ENCODE assay signal across 19 cellular contexts in genomic region chr14:89678715-89679220, GRCh38.
"Had no signal": no experiment of that assay in that cellular context is flagged by ENCODE, and none has a peak within 500 bp of the region (broad histone marks: within the 10 kb centered on the region; RNA-seq: fewer than 3 reads in every experiment).

No MANE protein-coding gene starts in this region.

- ATAC-seq: gastroesophageal sphincter, left lobe of liver, pancreas, psoas muscle, right cardiac atrium, WTC11 had no signal

- H3K9me3 Mint-ChIP-seq: stimulated activated naive CD8-positive, alpha-beta T cell treated with anti-CD3 and anti-CD28 coated beads, Interleukin-15, Interleukin-2, amounts not matched to agents 100 ng/mL and 50 ng/mL, for 24 hours had no signal

- H3K27ac ChIP-seq: gastroesophageal sphincter, pancreas, psoas muscle, thyroid gland had no signal

- H3K36me3 ChIP-seq: gastroesophageal sphincter, pancreas, thyroid gland had no signal

- H3K4me1 ChIP-seq: gastroesophageal sphincter, pancreas, psoas muscle, thyroid gland had no signal

- H3K27me3 ChIP-seq: gastroesophageal sphincter, pancreas, thyroid gland had no signal

- H3K9me3 ChIP-seq: gastroesophageal sphincter, pancreas, psoas muscle, thyroid gland had no signal

- H3K27me3 Mint-ChIP-seq: activated naive CD8-positive, alpha-beta T cell treated with anti-CD3 and anti-CD28 coated beads, Interleukin-2, amount 10 ng/mL, durations not matched to agents 7 days and 5 days; stimulated activated naive CD8-positive, alpha-beta T cell treated with anti-CD3 and anti-CD28 coated beads, Interleukin-15, Interleukin-2, amounts not matched to agents 100 ng/mL and 50 ng/mL, for 24 hours had no signal

- DNase-seq: activated gamma-delta T cell treated with Interleukin-2 at 50 U/mL for 16 hours; activated naive CD8-positive, alpha-beta T cell treated with anti-CD3 and anti-CD28 coated beads, Interleukin-2, amount 10 ng/mL, durations not matched to agents 7 days and 5 days; activated T-cell treated with anti-CD3 and anti-CD28 coated beads, Interleukin-2, amount 50 U/mL, for 1 hour; amygdala; effector memory CD4-positive, alpha-beta T cell; head of caudate nucleus; kidney; nephron progenitor cell; pancreas; psoas muscle; right cardiac atrium; stimulated activated CD4-positive, alpha-beta T cell treated with anti-CD3 and anti-CD28 coated beads, Interleukin-1b, Interleukin-23, amount 100 ng/mL, for 48 hours; substantia nigra; T1000; thyroid gland had no signal

- H3K4me3 Mint-ChIP-seq: activated naive CD8-positive, alpha-beta T cell treated with anti-CD3 and anti-CD28 coated beads, Interleukin-2, amount 10 ng/mL, durations not matched to agents 7 days and 5 days; nephron progenitor cell; stimulated activated naive CD8-positive, alpha-beta T cell treated with anti-CD3 and anti-CD28 coated beads, Interleukin-15, Interleukin-2, amounts not matched to agents 100 ng/mL and 50 ng/mL, for 24 hours; WTC11 had no signal

- H3K4me3 ChIP-seq: gastroesophageal sphincter, pancreas, psoas muscle, thyroid gland had no signal

- H3K4me1 Mint-ChIP-seq: nephron progenitor cell, WTC11 had no signal

- H3K27ac Mint-ChIP-seq: activated naive CD8-positive, alpha-beta T cell treated with anti-CD3 and anti-CD28 coated beads, Interleukin-2, amount 10 ng/mL, durations not matched to agents 7 days and 5 days; nephron progenitor cell; stimulated activated naive CD8-positive, alpha-beta T cell treated with anti-CD3 and anti-CD28 coated beads, Interleukin-15, Interleukin-2, amounts not matched to agents 100 ng/mL and 50 ng/mL, for 24 hours; WTC11 had no signal
